Comparison of ENCODE assay signal across 10 cellular contexts in the genomic region with DNA sequence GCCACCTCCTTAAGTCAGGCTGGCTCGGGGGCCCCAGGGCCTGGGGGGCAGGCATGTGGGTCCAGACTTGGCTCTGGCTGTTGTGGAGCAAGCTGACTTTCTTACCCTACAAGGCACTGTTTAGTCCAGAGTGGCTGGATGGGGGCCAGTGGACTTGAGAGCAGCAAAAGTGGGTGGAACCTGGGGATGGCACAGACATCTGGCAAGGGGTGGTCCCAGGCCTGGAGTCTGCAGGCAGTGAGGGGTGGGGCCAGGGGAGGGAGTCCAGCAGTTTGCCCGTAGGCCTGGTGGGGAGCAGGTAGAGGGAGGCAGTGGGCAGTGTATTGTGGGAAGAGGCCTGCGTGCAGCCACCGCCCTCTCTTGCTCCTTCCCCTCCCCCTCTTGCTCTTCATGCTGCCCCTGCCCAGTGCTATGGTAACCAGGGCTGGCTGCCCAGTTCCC. TPM values are rescaled to one million over a fixed set of nuclear protein-coding genes. Genes with fewer than 3 reads are reported as not detected.
DNase-seq lines count a peak whose midpoint lies in the region; TF ChIP-seq lines count a peak whose summit lies in the region.
"Had no signal": no experiment of that assay in that cellular context is flagged by ENCODE, and none has a peak within 500 bp of the region (broad histone marks: within the 10 kb centered on the region; RNA-seq: fewer than 3 reads in every experiment).

No MANE protein-coding gene starts in this region.

- H3K27me3 Mint-ChIP-seq in activated naive CD4-positive, alpha-beta T cell treated with anti-CD3 and anti-CD28 coated beads, Interleukin-2, amount 10 ng/mL, durations not matched to agents 7 days and 5 days, result peaks cover 56% of the 10 kb centered on the region

- CTCF ChIA-PET in activated naive CD4-positive, alpha-beta T cell treated with anti-CD3 and anti-CD28 coated beads, Interleukin-2, amount 10 ng/mL, durations not matched to agents 7 days and 5 days (lab: Charles Lee), result interaction anchor here (1.1 to 1.3 kb wide), 2 partner anchors 20 to 87 kb away, joined by 4 read pairs; no protein-coding TSS in a partner anchor

- H3K36me3 ChIP-seq in NT2/D1 (ENCODE audit: insufficient read depth, insufficient read length, low read length) (peaks cover 59% of the 10 kb centered on the region), rectal smooth muscle tissue (ENCODE audit: control insufficient read depth, insufficient read depth, low read length) (no peaks in the 10 kb centered on the region)

- H3K9me3 Mint-ChIP-seq in activated naive CD4-positive, alpha-beta T cell treated with anti-CD3 and anti-CD28 coated beads, Interleukin-2, amount 10 ng/mL, durations not matched to agents 7 days and 5 days, result no peaks in the 10 kb centered on the region

- DNase-seq in Daoy (ENCODE audit: low read depth) (peak; percentile 88), NT2/D1 (ENCODE audit: low read depth, low spot score) (no peak), fibroblast of villous mesenchyme (ENCODE audit: low read depth) (peak; percentile 84), activated gamma-delta T cell treated with Interleukin-2 at 50 U/mL for 16 hours (no peak), AML-193 (lab: John Stamatoyannopoulos, UW) (no peak)
- no peak for DNase-seq in activated naive CD4-positive, alpha-beta T cell treated with anti-CD3 and anti-CD28 coated beads, Interleukin-2, amount 10 ng/mL, durations not matched to agents 7 days and 5 days
- DNase-seq in activated effector memory CD4-positive, alpha-beta T cell treated with anti-CD3 and anti-CD28 coated beads, Interleukin-2, amount 50 U/mL, for 16 hours, result no peak

- H3K9ac ChIP-seq in NT2/D1 (ENCODE audit: insufficient read length, low read depth) (peak overlapping the region; percentile 3), rectal smooth muscle tissue (ENCODE audit: low read length) (no peak overlapping the region)

- H3K4me3 ChIP-seq in NT2/D1 (ENCODE audit: insufficient read length, low read depth) (no peak overlapping the region), fibroblast of villous mesenchyme (ENCODE audit: low read depth, low read length) (no peak overlapping the region), rectal smooth muscle tissue (ENCODE audit: low read length) (no peak overlapping the region)
- H3K4me3 ChIP-seq: GM12878 had no signal

- H3K4me1 ChIP-seq in NT2/D1 (ENCODE audit: insufficient read depth, insufficient read length) (peaks cover 29% of the 10 kb centered on the region), rectal smooth muscle tissue (ENCODE audit: control insufficient read depth, insufficient read depth, low read length) (peaks cover 57% of the 10 kb centered on the region)

- H3K4me1 Mint-ChIP-seq in activated naive CD4-positive, alpha-beta T cell treated with anti-CD3 and anti-CD28 coated beads, Interleukin-2, amount 10 ng/mL, durations not matched to agents 7 days and 5 days, result peaks cover 3% of the 10 kb centered on the region

- H3K27ac Mint-ChIP-seq in activated naive CD4-positive, alpha-beta T cell treated with anti-CD3 and anti-CD28 coated beads, Interleukin-2, amount 10 ng/mL, durations not matched to agents 7 days and 5 days, result no peak overlapping the region

- no peaks in the 10 kb centered on the region for H3K9me3 ChIP-seq in NT2/D1 (ENCODE audit: insufficient read depth, low read length)

- H3K27me3 ChIP-seq in NT2/D1 (ENCODE audit: insufficient read depth, insufficient read length) (no peaks in the 10 kb centered on the region), rectal smooth muscle tissue (ENCODE audit: control insufficient read depth, insufficient read depth, low read length) (peaks cover 2% of the 10 kb centered on the region)

- H3K4me3 Mint-ChIP-seq in activated naive CD4-positive, alpha-beta T cell treated with anti-CD3 and anti-CD28 coated beads, Interleukin-2, amount 10 ng/mL, durations not matched to agents 7 days and 5 days, result no peak overlapping the region

- no peak for TF ChIP-seq CTCF in fibroblast of villous mesenchyme (IDR thresholded peaks at IDR 0.05; ENCODE audit: insufficient read depth, low read depth, low read length)

- H3K27ac ChIP-seq in rectal smooth muscle tissue (ENCODE audit: low read depth, low read length), result peak overlapping the region; percentile 99
- H3K27ac ChIP-seq: HL-60 had no signal

- no peaks in the 10 kb centered on the region for H3K36me3 Mint-ChIP-seq in activated naive CD4-positive, alpha-beta T cell treated with anti-CD3 and anti-CD28 coated beads, Interleukin-2, amount 10 ng/mL, durations not matched to agents 7 days and 5 days

RNA-seq across cellular contexts. Expression of gene SPEG, which starts 19.1 kb away (rescaled TPM):
- 4.9 and 18.4 TPM in 2 replicates for total RNA-seq in Daoy (2014; rRNA removed; shearing (Covaris generic))
- 46.7 and 48.8 TPM in 2 replicates for total RNA-seq in fibroblast of villous mesenchyme

RNA-seq across cellular contexts. Expression of gene DES, which starts 35.5 kb away (rescaled TPM):
- 0.17 and 0.77 TPM in 2 replicates for total RNA-seq in Daoy (2014; rRNA removed; shearing (Covaris generic))
- 20.7 and 35.8 TPM in 2 replicates for total RNA-seq in fibroblast of villous mesenchyme

RNA-seq across cellular contexts. Expression of gene GMPPA, which starts 45.0 kb away (rescaled TPM):
- total RNA-seq in Daoy (2014; rRNA removed; shearing (Covaris generic)), result 30.0 and 47.6 TPM in 2 replicates
- total RNA-seq in fibroblast of villous mesenchyme, result 60.9 and 65.1 TPM in 2 replicates

Comparison
In these comparisons a context has a peak if more than half of its experiments do, and no peak if none do; other contexts are left out.
1. DNase-seq: peak in Daoy (single experiment) and fibroblast of villous mesenchyme (single experiment); none in NT2/D1 (single experiment), activated naive CD4-positive, alpha-beta T cell treated with anti-CD3 and anti-CD28 coated beads, Interleukin-2, amount 10 ng/mL, durations not matched to agents 7 days and 5 days (single experiment), activated gamma-delta T cell treated with Interleukin-2 at 50 U/mL for 16 hours (single experiment), AML-193 (0 of 2) and activated effector memory CD4-positive, alpha-beta T cell treated with anti-CD3 and anti-CD28 coated beads, Interleukin-2, amount 50 U/mL, for 16 hours (single experiment).
2. RNA of gene DES, which starts 35.5 kb away (total RNA-seq): 20.7 to 35.8 TPM in fibroblast of villous mesenchyme; 0.17 to 0.77 TPM in Daoy; every median in the first group is over 10 times any median in the second.